In the genomic region with DNA sequence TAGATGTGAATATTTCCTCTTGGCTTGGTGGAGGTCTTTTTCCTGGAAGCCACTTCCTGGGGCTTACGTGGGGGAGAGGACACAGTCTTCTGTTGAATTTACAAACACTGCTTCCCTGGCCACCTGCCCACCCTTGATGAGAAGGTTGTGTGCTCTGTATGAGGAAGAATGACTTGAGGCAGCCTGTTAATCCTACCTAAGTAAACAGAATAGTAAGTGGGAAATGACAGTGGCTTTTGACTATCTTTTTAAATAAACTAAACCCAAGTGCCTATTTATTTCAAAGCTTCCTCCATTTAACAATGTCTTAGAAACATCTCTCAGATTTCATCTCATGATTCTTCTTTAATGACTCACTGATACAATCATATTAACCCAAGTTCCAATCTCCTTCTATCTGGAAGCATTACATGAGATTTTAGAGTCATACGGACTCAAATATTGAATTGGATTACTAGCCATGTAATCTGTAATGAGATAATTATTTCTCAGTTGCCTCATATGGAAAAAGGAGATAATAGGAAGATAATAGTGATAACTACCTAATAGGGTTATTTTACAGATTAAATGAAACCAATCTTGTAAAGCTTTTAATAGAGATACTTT, we compare ENCODE assay signal across 9 cellular contexts.
DNase-seq lines count a peak whose midpoint lies in the region; ATAC-seq, FAIRE-seq and TF ChIP-seq lines count a peak whose summit lies in the region.
"Had no signal": no experiment of that assay in that cellular context is flagged by ENCODE, and none has a peak within 500 bp of the region (broad histone marks: within the 10 kb centered on the region; RNA-seq: fewer than 3 reads in every experiment).

No MANE protein-coding gene starts in this region.

- H3K4me3 ChIP-seq in pancreas = no peak overlapping the region

- ATAC-seq in pancreas = peak in 3 of 4 donors; percentile 59 to 84 (median 68)

- peak; percentile 56 for FAIRE-seq in pancreas (lab: Jason Lieb, UNC)

- no peaks in the 10 kb centered on the region for H3K4me1 ChIP-seq in pancreas

- no peak overlapping the region for H3K27ac ChIP-seq in pancreas

- no peaks in the 10 kb centered on the region for H3K9me3 ChIP-seq in pancreas

- 10 to 11% methylated on average over 2 of the region's 2 CpGs for WGBS in pancreas, 2 donors

- peaks cover 0 to 6% (median 0%) of the 10 kb centered on the region in 4 donors for H3K27me3 ChIP-seq in pancreas

- intact Hi-C loops in pancreas (cut with DNase I) = loop anchor here in 1 of 3 donors (10.0 kb wide), 1 partner anchor 63 kb away; no protein-coding TSS in a partner anchor

- peak; percentile 51 for DNase-seq in DMS53 treated with DMSO at 0.1 percent for 48 hours (lab: John Stamatoyannopoulos, UW; ENCODE audit: unreplicated experiment)
- DNase-seq in NCI-H82 treated with DMSO at 0.1 percent for 48 hours (lab: John Stamatoyannopoulos, UW; ENCODE audit: unreplicated experiment) = peak; percentile 58
- DNase-seq in fibroblast of peridontal ligament (ENCODE audit: extremely low read depth) = peak; percentile 58
- peak in 5 of 6 donors; percentile 22 to 56 (median 27) for DNase-seq in pancreas
- no peak for DNase-seq in GM13976 (ENCODE audit: low spot score)
- DNase-seq in NCI-H1436 treated with DMSO at 0.1 percent for 48 hours (lab: John Stamatoyannopoulos, UW) = no peak
- no peak for DNase-seq in HK-2 (ENCODE audit: unreplicated experiment)
- no peak for DNase-seq in NCI-H2227 (lab: John Stamatoyannopoulos, UW; ENCODE audit: unreplicated experiment)
- DNase-seq: trophoblast cell had no signal

- TF ChIP-seq CTCF in pancreas (IDR thresholded peaks at IDR 0.05) (no peak), GM13976 (IDR thresholded peaks at IDR 0.05; ENCODE audit: borderline replicate concordance, control extremely low read depth, extremely low read depth, insufficient read depth, missing control alignments) (no peak)

- in situ Hi-C loops in GM13976 (cut with MboI; ENCODE audit: low sequenced_read_pairs, unreplicated experiment) = no loop called here

- H3K36me3 ChIP-seq in pancreas = no peaks in the 10 kb centered on the region

Comparison
In these comparisons a context has a peak if more than half of its experiments do, and no peak if none do; other contexts are left out.
1. DNase-seq: peak in DMS53 treated with DMSO at 0.1 percent for 48 hours (single experiment), NCI-H82 treated with DMSO at 0.1 percent for 48 hours (single experiment), fibroblast of peridontal ligament (single experiment) and pancreas (5 of 6); none in GM13976 (single experiment), NCI-H1436 treated with DMSO at 0.1 percent for 48 hours (single experiment), HK-2 (single experiment) and NCI-H2227 (single experiment).